In genomic region chr18:46097853-46098615, GRCh38 we compare ENCODE assay signal across 8 cellular contexts. TPM values are rescaled to one million over a fixed set of nuclear protein-coding genes. Genes with fewer than 3 reads are reported as not detected.
DNase-seq lines count a peak whose midpoint lies in the region; ATAC-seq and TF ChIP-seq lines count a peak whose summit lies in the region.

ATP5F1A (minus strand) TSS chr18:46098296; CDS start chr18:46098231, 65 bp downstream.

- no peaks in the 10 kb centered on the region for H3K9me3 ChIP-seq in adipocyte (ENCODE audit: control insufficient read depth, low read length)
- no peaks in the 10 kb centered on the region for H3K9me3 ChIP-seq in heart right ventricle

- H3K4me1 ChIP-seq in adipocyte (ENCODE audit: control insufficient read depth, insufficient read depth, low read length) (peaks cover 23% of the 10 kb centered on the region), heart right ventricle (peaks cover 0 to 50% (median 44%) of the 10 kb centered on the region in 9 donors)

- H3K27ac ChIP-seq in heart right ventricle: peak within 1 kb of the TSS; percentile 87 to 98 (median 95)

- H3K4me3 ChIP-seq in GM12864 (ENCODE audit: low read depth, low read length) (peak within 1 kb of the TSS; percentile 90), adipocyte (ENCODE audit: low read length) (peak within 1 kb of the TSS; percentile 100), heart right ventricle (peak within 1 kb of the TSS; percentile 72 to 100 (median 86))

- 0 to 1% methylated on average over 49 of the region's 49 CpGs for WGBS in heart right ventricle, 2 donors

- H3K27me3 ChIP-seq in adipocyte (replicated peaks; ENCODE audit: control insufficient read depth, insufficient read depth, low read length): no peaks in the 10 kb centered on the region
- no peaks in the 10 kb centered on the region for H3K27me3 ChIP-seq in heart right ventricle

- H3K9ac ChIP-seq in adipocyte (ENCODE audit: low read length): peak within 1 kb of the TSS; percentile 99

- TF ChIP-seq CTCF in GM12864 (IDR thresholded peaks at IDR 0.05; ENCODE audit: low read depth, low read length, missing control alignments) (no peak), heart right ventricle (IDR thresholded peaks at IDR 0.05) (peak in 3 of 9 donors; percentile 9 to 20 (median 11)), progenitor cell of endocrine pancreas (IDR thresholded peaks at IDR 0.05; ENCODE audit: unreplicated experiment) (peak; percentile 8)

- peak within 1 kb of the TSS; percentile 100 for H3K27ac Mint-ChIP-seq in progenitor cell of endocrine pancreas

- H3K4me3 Mint-ChIP-seq in progenitor cell of endocrine pancreas (ENCODE audit: low read depth): peak within 1 kb of the TSS; percentile 98

- no peaks in the 10 kb centered on the region for H3K27me3 Mint-ChIP-seq in progenitor cell of endocrine pancreas

- peak; percentile 65 for DNase-seq in GM12864 (ENCODE audit: low read depth)
- DNase-seq in NCI-H1092 (lab: John Stamatoyannopoulos, UW): peak; percentile 84
- DNase-seq in SW480 (ENCODE audit: low spot score): peak; percentile 77
- peak; percentile 91 for DNase-seq in adipocyte (ENCODE audit: low read depth)
- DNase-seq in heart right ventricle: peak; percentile 83 to 95
- DNase-seq in progenitor cell of endocrine pancreas (ENCODE audit: low spot score, unreplicated experiment): peak; percentile 54
- DNase-seq in ureter (ENCODE audit: low spot score): peak; percentile 93

- H3K9me3 Mint-ChIP-seq in progenitor cell of endocrine pancreas (ENCODE audit: low read depth): no peaks in the 10 kb centered on the region

- H3K4me1 Mint-ChIP-seq in progenitor cell of endocrine pancreas (ENCODE audit: low read depth): peaks cover 12% of the 10 kb centered on the region

- intact Hi-C loops in heart right ventricle (cut with DNase I): no loop called here

- ATAC-seq in HG02571 (IDR thresholded peaks at IDR 0.05; ENCODE audit: unreplicated experiment): peak; percentile 83
- peak; percentile 90 to 95 (median 92) for ATAC-seq in heart right ventricle

- peaks cover 16% of the 10 kb centered on the region for H3K36me3 ChIP-seq in adipocyte (ENCODE audit: control insufficient read depth, insufficient read depth, low read length, severe bottlenecking)
- peaks cover 0 to 32% (median 15%) of the 10 kb centered on the region in 9 donors for H3K36me3 ChIP-seq in heart right ventricle

- H3K36me3 Mint-ChIP-seq in progenitor cell of endocrine pancreas (ENCODE audit: insufficient read depth): peaks cover 6% of the 10 kb centered on the region

RNA-seq across cellular contexts. Expression of gene ATP5F1A, which starts in this region (rescaled TPM):
- total RNA-seq in heart right ventricle: 1,000 to 10,000 TPM; 1,431 to 2,460 (median 2,025) TPM
- 100 to 1,000 TPM; 613 to 818 TPM for polyA plus RNA-seq in heart right ventricle
- total RNA-seq in progenitor cell of endocrine pancreas: 375 and 390 TPM in 2 replicates
- 409 TPM for total RNA-seq in ureter

Comparison
In these comparisons a context has a peak if more than half of its experiments do, and no peak if none do; other contexts are left out.
1. Peak in every context shown above with its lines: DNase-seq, ATAC-seq, H3K4me3 ChIP-seq and H3K27ac ChIP-seq.